26 cellular contexts compared by ENCODE assay signal in genomic region chr4:80922951-80923350, GRCh38.
"Had no signal": no experiment of that assay in that cellular context is flagged by ENCODE, and none has a peak within 500 bp of the region (broad histone marks: within the 10 kb centered on the region; RNA-seq: fewer than 3 reads in every experiment).

No MANE protein-coding gene starts in this region.

- H3K4me1 ChIP-seq: ascending aorta, breast epithelium, colonic mucosa, esophagus squamous epithelium, gastroesophageal sphincter, heart right ventricle had no signal

- DNase-seq: activated CD4-positive, alpha-beta memory T cell treated with anti-CD3 and anti-CD28 coated beads, Interleukin-2, amount 10 ng/mL, durations not matched to agents 7 days and 5 days; activated CD4-positive, alpha-beta T cell treated with anti-CD3 and anti-CD28 coated beads for 1 hour; activated CD4-positive, alpha-beta T cell treated with anti-CD3 and anti-CD28 coated beads for 4 hours; activated CD4-positive, alpha-beta T cell treated with anti-CD3 and anti-CD28 coated beads, Interleukin-2, amount 10 ng/mL, durations not matched to agents 7 days and 5 days; activated CD4-positive, alpha-beta T cell treated with anti-CD3 and anti-CD28 coated beads, Interleukin-2, amount 50 U/mL, for 4 hours; activated CD8-positive, alpha-beta memory T cell treated with anti-CD3 and anti-CD28 coated beads, Interleukin-2, amount 50 U/mL, for 48 hours; activated gamma-delta T cell; activated naive CD4-positive, alpha-beta T cell; activated naive CD4-positive, alpha-beta T cell treated with anti-CD3 and anti-CD28 coated beads, Interleukin-2, amount 10 ng/mL, durations not matched to agents 7 days and 5 days; activated naive CD8-positive, alpha-beta T cell treated with anti-CD3 and anti-CD28 coated beads, Interleukin-2, amount 10 ng/mL, durations not matched to agents 7 days and 5 days; activated T-cell treated with anti-CD3 and anti-CD28 coated beads for 4 hours; activated T-cell treated with anti-CD3 and anti-CD28 coated beads, Interleukin-2, amount 50 U/mL, for 24 hours; activated T-cell treated with anti-CD3 and anti-CD28 coated beads, Interleukin-2, amount 50 U/mL, for 72 hours; central memory CD4-positive, alpha-beta T cell; cerebellar nuclear complex; colonic mucosa; effector CD8-positive, alpha-beta T cell; esophagus squamous epithelium; foreskin melanocyte; heart right ventricle; T-helper 2 cell had no signal

- H3K9me3 ChIP-seq: ascending aorta, breast epithelium, colonic mucosa, esophagus squamous epithelium, gastroesophageal sphincter, heart right ventricle had no signal

- H3K36me3 ChIP-seq: ascending aorta, breast epithelium, cardiac muscle cell, colonic mucosa, esophagus squamous epithelium, gastroesophageal sphincter, heart right ventricle had no signal

- H3K27ac ChIP-seq: ascending aorta, breast epithelium, cardiac muscle cell, colonic mucosa, epithelial cell of prostate, esophagus squamous epithelium, gastroesophageal sphincter, heart right ventricle had no signal

- H3K4me3 ChIP-seq: ascending aorta, breast epithelium, cardiac muscle cell, colonic mucosa, esophagus squamous epithelium, gastroesophageal sphincter, heart right ventricle had no signal

- H3K27me3 ChIP-seq: ascending aorta, breast epithelium, colonic mucosa, esophagus squamous epithelium, gastroesophageal sphincter had no signal
